Comparison of ENCODE assay signal across 8 cellular contexts in genomic region chr15:58980351-58980939, GRCh38. TPM values are rescaled to one million over a fixed set of nuclear protein-coding genes. Genes with fewer than 3 reads are reported as not detected.
DNase-seq lines count a peak whose midpoint lies in the region; ATAC-seq and TF ChIP-seq lines count a peak whose summit lies in the region.

No MANE protein-coding gene starts in this region.

- peak overlapping the region in 1 of 9 donors; percentile 85 for H3K27ac Mint-ChIP-seq in naive thymus-derived CD4-positive, alpha-beta T cell

- H3K36me3 ChIP-seq in GM23248 (ENCODE audit: low read depth) (no peaks in the 10 kb centered on the region), OCI-LY1 (ENCODE audit: insufficient read depth, low read length) (no peaks in the 10 kb centered on the region), colonic mucosa (no peaks in the 10 kb centered on the region), suprapubic skin (no peaks in the 10 kb centered on the region)
- no peaks in the 10 kb centered on the region for H3K36me3 ChIP-seq in naive thymus-derived CD4-positive, alpha-beta T cell (ENCODE audit: control insufficient read depth in 2 of 3, insufficient read depth in 3 of 3, low read length in 3 of 3)

- TF ChIP-seq POLR2A in suprapubic skin (IDR thresholded peaks at IDR 0.05): no peak

- DNase-seq in AML-193 (lab: John Stamatoyannopoulos, UW) (peak; percentile 52 to 62), GM23248 (peak; percentile 64), colonic mucosa (no peak), suprapubic skin (ENCODE audit: low spot score in 2 of 2) (no peak)
- DNase-seq in naive thymus-derived CD4-positive, alpha-beta T cell: peak in 6 of 9 donors; percentile 30 to 57 (median 48)

- H3K9ac ChIP-seq in GM23248 (no peak overlapping the region), OCI-LY1 (ENCODE audit: low read length) (peak overlapping the region; percentile 38; the same call in 1 of the 2 replicates), colonic mucosa (ENCODE audit: low read depth in 2 of 2, low read length in 2 of 2) (no peak overlapping the region)

- H3K9me3 Mint-ChIP-seq in naive thymus-derived CD4-positive, alpha-beta T cell: no peaks in the 10 kb centered on the region

- no peaks in the 10 kb centered on the region for H3K79me2 ChIP-seq in GM23248 (ENCODE audit: insufficient read depth)
- no peaks in the 10 kb centered on the region for H3K79me2 ChIP-seq in OCI-LY1 (ENCODE audit: insufficient read depth, low read length)

- H3F3A ChIP-seq in GM23248 (ENCODE audit: insufficient read depth): 0 out of 2 replicates have a peak, but pooled peaks cover 5% of the 10 kb centered on the region
- H3F3A ChIP-seq in OCI-LY1 (ENCODE audit: insufficient read depth, low read length): no peaks in the 10 kb centered on the region

- ATAC-seq in naive thymus-derived CD4-positive, alpha-beta T cell: peak; percentile 62
- ATAC-seq in HG03342 (IDR thresholded peaks at IDR 0.05; ENCODE audit: unreplicated experiment) (no peak), HG03432 (IDR thresholded peaks at IDR 0.05; ENCODE audit: unreplicated experiment) (no peak)

- H3K27me3 ChIP-seq in GM23248 (replicated peaks; ENCODE audit: insufficient read depth) (no peaks in the 10 kb centered on the region), OCI-LY1 (ENCODE audit: insufficient read depth, low read length) (no peaks in the 10 kb centered on the region), colonic mucosa (no peaks in the 10 kb centered on the region), suprapubic skin (no peaks in the 10 kb centered on the region)
- H3K27me3 ChIP-seq in naive thymus-derived CD4-positive, alpha-beta T cell (ENCODE audit: control insufficient read depth in 2 of 2, insufficient read depth in 2 of 2, low read length in 2 of 2): no peaks in the 10 kb centered on the region

- H2AFZ ChIP-seq in GM23248: no peak overlapping the region
- peak overlapping the region; percentile 78 for H2AFZ ChIP-seq in OCI-LY1 (ENCODE audit: low read length)

- no peaks in the 10 kb centered on the region for H3K36me3 Mint-ChIP-seq in naive thymus-derived CD4-positive, alpha-beta T cell

- no peaks in the 10 kb centered on the region for H4K20me1 ChIP-seq in GM23248 (ENCODE audit: insufficient read depth)
- no peaks in the 10 kb centered on the region for H4K20me1 ChIP-seq in OCI-LY1 (ENCODE audit: insufficient read depth, low read length)

- CTCF ChIA-PET in naive thymus-derived CD4-positive, alpha-beta T cell (lab: Charles Lee): interaction anchor here (0.6 to 2.5 kb wide), 8 partner anchors 8 to 548 kb away, joined by 3 to 23 read pairs (median 4); no protein-coding TSS in a partner anchor

- H3K4me1 ChIP-seq in GM23248 (ENCODE audit: insufficient read depth) (no peaks in the 10 kb centered on the region), OCI-LY1 (ENCODE audit: insufficient read depth, low read length, severe bottlenecking) (peaks cover 40% of the 10 kb centered on the region), colonic mucosa (peaks cover 4% of the 10 kb centered on the region), suprapubic skin (peaks cover 16% of the 10 kb centered on the region)
- peaks cover 19 to 20% of the 10 kb centered on the region in 2 donors for H3K4me1 ChIP-seq in naive thymus-derived CD4-positive, alpha-beta T cell (ENCODE audit: control insufficient read depth in 2 of 2, insufficient read depth in 2 of 2, low read length in 2 of 2)

- H3K27ac ChIP-seq in GM23248: no peak overlapping the region
- peak overlapping the region; percentile 76 for H3K27ac ChIP-seq in OCI-LY1 (ENCODE audit: low read depth, low read length, poor library complexity, severe bottlenecking)
- H3K27ac ChIP-seq in colonic mucosa: no peak overlapping the region
- H3K27ac ChIP-seq in naive thymus-derived CD4-positive, alpha-beta T cell (ENCODE audit: low read depth, low read length): no peak overlapping the region
- no peak overlapping the region for H3K27ac ChIP-seq in suprapubic skin

- H3K9me3 ChIP-seq in GM23248 (ENCODE audit: low read depth) (no peaks in the 10 kb centered on the region), OCI-LY1 (ENCODE audit: low read length) (no peaks in the 10 kb centered on the region), colonic mucosa (no peaks in the 10 kb centered on the region), suprapubic skin (no peaks in the 10 kb centered on the region)
- no peaks in the 10 kb centered on the region for H3K9me3 ChIP-seq in naive thymus-derived CD4-positive, alpha-beta T cell (ENCODE audit: control insufficient read depth in 2 of 3, low read length in 3 of 3)

- intact Hi-C loops in colonic mucosa (cut with DNase I): loop anchor here (5.0 kb wide), 1 partner anchor 517 kb away; no protein-coding TSS in a partner anchor
- intact Hi-C loops in naive thymus-derived CD4-positive, alpha-beta T cell (cut with micrococcal nuclease): loop anchor here (1.0 to 10.0 kb wide), 10 partner anchors 24 to 753 kb away; partner anchors contain the start of gene GTF2A2 (in 1 of the 2)

- TF ChIP-seq CTCF in OCI-LY1 (IDR thresholded peaks at IDR 0.05; ENCODE audit: low read length) (peak; percentile 59), colonic mucosa (IDR thresholded peaks at IDR 0.05) (peak; percentile 29), suprapubic skin (IDR thresholded peaks at IDR 0.05) (no peak)

- in situ Hi-C loops in GM23248 (cut with MboI): no loop called here

- no peak for TF ChIP-seq EP300 in suprapubic skin (IDR thresholded peaks at IDR 0.05)

- H3K4me3 ChIP-seq in GM23248 (no peak overlapping the region), OCI-LY1 (ENCODE audit: low read depth, low read length, poor library complexity, severe bottlenecking) (peak overlapping the region; percentile 30), colonic mucosa (no peak overlapping the region), suprapubic skin (no peak overlapping the region)
- H3K4me3 ChIP-seq in naive thymus-derived CD4-positive, alpha-beta T cell (ENCODE audit: low read length): no peak overlapping the region

- peak overlapping the region in 3 of 10 donors; percentile 55 to 74 (median 60) for H3K4me3 Mint-ChIP-seq in naive thymus-derived CD4-positive, alpha-beta T cell

- H3K4me1 Mint-ChIP-seq in naive thymus-derived CD4-positive, alpha-beta T cell: peaks cover 21 to 37% (median 27%) of the 10 kb centered on the region in 7 donors

- H3K4me2 ChIP-seq in GM23248 (ENCODE audit: unreplicated experiment): no peak overlapping the region
- H3K4me2 ChIP-seq in OCI-LY1 (ENCODE audit: low read length): peak overlapping the region; percentile 65

- peaks cover 0 to 18% (median 0%) of the 10 kb centered on the region in 5 donors for H3K27me3 Mint-ChIP-seq in naive thymus-derived CD4-positive, alpha-beta T cell

- 1 to 4% methylated on average over 5 of the region's 5 CpGs for WGBS in GM23248 (ENCODE audit: low coverage in 1 of 2, low lambda C conversion rate in 2 of 2, missing lambda C conversion rate in 2 of 2), 2 experiments
- WGBS in suprapubic skin: 6% methylated on average over 5 of the region's 5 CpGs

- POLR2A ChIA-PET in naive thymus-derived CD4-positive, alpha-beta T cell (lab: Charles Lee): no interaction called here

- H3K9me2 ChIP-seq in GM23248 (ENCODE audit: insufficient read depth) (no peaks in the 10 kb centered on the region), OCI-LY1 (ENCODE audit: low read depth, low read length) (no peaks in the 10 kb centered on the region)

RNA-seq across cellular contexts. Expression of gene RNF111, which starts 7.0 kb away (rescaled TPM):
- total RNA-seq in GM23248 (2014; rRNA removed; shearing (Covaris generic)): 17.8 and 27.9 TPM in 2 replicates
- polyA plus RNA-seq in GM23248 (2016; fragmentation: Nextera tagmentation; extraction: Ambion mirVana): 22.6 and 24.4 TPM in 2 replicates
- total RNA-seq in colonic mucosa (10 to 100 TPM; 21.8 to 31.4 TPM), suprapubic skin (10 to 100 TPM; 15.2 to 34.4 (median 22.2) TPM)
- 10 to 100 TPM; 50.8 to 61.1 (median 57.9) TPM for total RNA-seq in naive thymus-derived CD4-positive, alpha-beta T cell
- 10 to 100 TPM; 16.1 to 16.7 TPM for polyA plus RNA-seq in naive thymus-derived CD4-positive, alpha-beta T cell

RNA-seq across cellular contexts. Expression of gene SLTM, which starts 47.0 kb away (rescaled TPM):
- total RNA-seq in GM23248 (2014; rRNA removed; shearing (Covaris generic)): 31.4 and 47.2 TPM in 2 replicates
- polyA plus RNA-seq in GM23248 (2016; fragmentation: Nextera tagmentation; extraction: Ambion mirVana): 54.3 and 58.9 TPM in 2 replicates
- total RNA-seq in colonic mucosa (10 to 100 TPM; 62.6 to 78.2 TPM), suprapubic skin (100 to 1,000 TPM in 2 of 4 donors, 10 to 100 TPM in 2; 73.2 to 213 (median 98.0) TPM)
- 100 to 1,000 TPM; 118 to 166 (median 159) TPM for total RNA-seq in naive thymus-derived CD4-positive, alpha-beta T cell
- 10 to 100 TPM; 56.3 to 65.6 TPM for polyA plus RNA-seq in naive thymus-derived CD4-positive, alpha-beta T cell

Comparison
In these comparisons a context has a peak if more than half of its experiments do, and no peak if none do; other contexts are left out.
1. DNase-seq: peak in AML-193 (2 of 2), GM23248 (single experiment) and naive thymus-derived CD4-positive, alpha-beta T cell (6 of 9); none in colonic mucosa (single experiment) and suprapubic skin (0 of 2).
2. CTCF ChIP-seq: peak in OCI-LY1 (single experiment) and colonic mucosa (single experiment); none in suprapubic skin (0 of 2).